Comparison of ENCODE assay signal across 31 cellular contexts in genomic region chr1:224548676-224549075, GRCh38.
"Had no signal": no experiment of that assay in that cellular context is flagged by ENCODE, and none has a peak within 500 bp of the region (broad histone marks: within the 10 kb centered on the region; RNA-seq: fewer than 3 reads in every experiment).

No MANE protein-coding gene starts in this region.

- H3K9me3 ChIP-seq: Peyer's patch, SJSA1 had no signal

- H3K27me3 ChIP-seq: brain microvascular endothelial cell, Peyer's patch, SJSA1 had no signal

- H3K9me3 Mint-ChIP-seq: activated B cell treated with CpG ODN at 0.5 μM for 24 hours; activated CD4-positive, alpha-beta T cell treated with anti-CD3 and anti-CD28 coated beads, Interleukin-2, amount 10 ng/mL, durations not matched to agents 24 days and 14 days; activated CD8-positive, alpha-beta T cell treated with anti-CD3 and anti-CD28 coated beads for 36 hours; activated naive CD4-positive, alpha-beta T cell treated with anti-CD3 and anti-CD28 coated beads, Interleukin-2, amount 50 U/mL, for 24 hours; activated T-cell treated with anti-CD3 and anti-CD28 coated beads, Interleukin-2, amount 50 U/mL, for 24 hours had no signal

- H3K4me3 ChIP-seq: Peyer's patch, SJSA1 had no signal

- H3K36me3 ChIP-seq: brain microvascular endothelial cell, Peyer's patch, SJSA1 had no signal

- H3K27me3 Mint-ChIP-seq: activated CD8-positive, alpha-beta T cell treated with anti-CD3 and anti-CD28 coated beads for 36 hours; activated naive CD4-positive, alpha-beta T cell treated with anti-CD3 and anti-CD28 coated beads, Interleukin-2, amount 50 U/mL, for 24 hours; activated T-cell treated with anti-CD3 and anti-CD28 coated beads, Interleukin-2, amount 50 U/mL, for 24 hours had no signal

- H3K4me1 ChIP-seq: Peyer's patch had no signal

- H3K4me1 Mint-ChIP-seq: activated B cell treated with CpG ODN at 0.5 μM for 24 hours; activated naive CD4-positive, alpha-beta T cell treated with anti-CD3 and anti-CD28 coated beads, Interleukin-2, amount 50 U/mL, for 24 hours had no signal

- ATAC-seq: activated CD8-positive, alpha-beta T cell treated with anti-CD3 and anti-CD28 coated beads for 36 hours; SK-N-SH treated with all-trans-retinoic acid at 6 μM for 48 hours had no signal

- H3K27ac ChIP-seq: brain microvascular endothelial cell, Peyer's patch, SJSA1, VCaP had no signal

- H3K27ac Mint-ChIP-seq: activated B cell treated with CpG ODN at 0.5 μM for 24 hours; activated CD4-positive, alpha-beta T cell treated with anti-CD3 and anti-CD28 coated beads, Interleukin-2, amount 10 ng/mL, durations not matched to agents 24 days and 14 days; activated CD8-positive, alpha-beta T cell treated with anti-CD3 and anti-CD28 coated beads for 36 hours; activated naive CD4-positive, alpha-beta T cell treated with anti-CD3 and anti-CD28 coated beads, Interleukin-2, amount 50 U/mL, for 24 hours; activated T-cell treated with anti-CD3 and anti-CD28 coated beads, Interleukin-2, amount 50 U/mL, for 24 hours had no signal

- DNase-seq: activated B cell treated with CpG ODN at 0.5 μM for 24 hours; activated CD4-positive, alpha-beta T cell treated with anti-CD3 and anti-CD28 coated beads, Interleukin-2, amount 10 ng/mL, durations not matched to agents 24 days and 14 days; activated CD4-positive, alpha-beta T cell treated with anti-CD3 and anti-CD28 coated beads, Interleukin-2, amount 50 U/mL, for 4 hours; activated CD4-positive, CD25-positive, alpha-beta regulatory T cell treated with anti-CD3 and anti-CD28 coated beads, Interleukin-2, amount 50 U/mL, for 72 hours; activated CD8-positive, alpha-beta T cell treated with anti-CD3 and anti-CD28 coated beads for 36 hours; activated effector memory CD4-positive, alpha-beta T cell treated with anti-CD3 and anti-CD28 coated beads, Interleukin-2, amount 50 U/mL, for 16 hours; activated naive CD4-positive, alpha-beta T cell; activated T-cell treated with anti-CD3 and anti-CD28 coated beads, Interleukin-2, amount 50 U/mL, for 24 hours; amniotic stem cell; aorta; brain microvascular endothelial cell; central memory CD4-positive, alpha-beta T cell; Karpas-422; KBM-7; MV-4-11; NCI-H1092; NCI-H1436 treated with DMSO at 0.1 percent for 48 hours; NCI-H1694 treated with DMSO at 0.1 percent for 48 hours; NCI-H2029; NCI-H345; NCI-H524 treated with DMSO at 0.1 percent for 48 hours; Peyer's patch; RPMI8226; SHP77 treated with DMSO at 0.1 percent for 48 hours; T-helper 1 cell; T-helper 2 cell; T-helper 9 cell had no signal

- H3K4me3 Mint-ChIP-seq: activated B cell treated with CpG ODN at 0.5 μM for 24 hours; activated CD4-positive, alpha-beta T cell treated with anti-CD3 and anti-CD28 coated beads, Interleukin-2, amount 10 ng/mL, durations not matched to agents 24 days and 14 days; activated CD8-positive, alpha-beta T cell treated with anti-CD3 and anti-CD28 coated beads for 36 hours; activated naive CD4-positive, alpha-beta T cell treated with anti-CD3 and anti-CD28 coated beads, Interleukin-2, amount 50 U/mL, for 24 hours; activated T-cell treated with anti-CD3 and anti-CD28 coated beads, Interleukin-2, amount 50 U/mL, for 24 hours had no signal
